ENCODE assay signal across 19 cellular contexts in the genomic region with DNA sequence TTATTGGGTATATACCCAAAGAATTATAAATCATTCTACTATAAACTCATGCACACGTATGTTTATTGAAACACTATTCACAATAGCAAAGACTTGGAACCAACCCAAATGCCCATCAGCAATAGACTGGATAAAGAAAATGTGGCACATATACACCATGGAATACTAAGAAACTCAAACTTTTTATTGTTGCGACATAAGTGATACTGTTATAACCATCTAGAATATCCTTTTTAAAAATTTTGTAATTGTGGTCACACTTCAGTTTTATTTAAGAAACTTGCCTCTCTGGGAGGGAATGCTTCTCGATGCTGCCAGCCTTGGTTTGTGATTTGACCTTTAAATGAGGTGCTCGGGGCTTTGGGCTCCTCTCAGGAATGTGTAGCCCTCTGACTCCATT.
"Had no signal": no experiment of that assay in that cellular context is flagged by ENCODE, and none has a peak within 500 bp of the region (broad histone marks: within the 10 kb centered on the region; RNA-seq: fewer than 3 reads in every experiment).

No MANE protein-coding gene starts in this region.

- H3K27me3 ChIP-seq: colonic mucosa, heart left ventricle, ovary, tibial nerve, upper lobe of right lung had no signal

- FAIRE-seq: frontal cortex had no signal

- H3K27ac Mint-ChIP-seq: endodermal cell; naive thymus-derived CD8-positive, alpha-beta T cell; progenitor cell of endocrine pancreas had no signal

- H3K4me3 ChIP-seq: colonic mucosa, heart left ventricle, mucosa of descending colon, ovary, smooth muscle cell, tibial nerve, upper lobe of right lung had no signal

- H3K36me3 ChIP-seq: ovary had no signal

- H3K4me2 ChIP-seq: smooth muscle cell had no signal

- H3K36me3 Mint-ChIP-seq: naive thymus-derived CD8-positive, alpha-beta T cell had no signal

- H3K27me3 Mint-ChIP-seq: progenitor cell of endocrine pancreas had no signal

- ATAC-seq: left colon; left ventricle myocardium superior; naive thymus-derived CD8-positive, alpha-beta T cell; stimulated activated naive CD8-positive, alpha-beta T cell treated with anti-CD3 and anti-CD28 coated beads, Interleukin-15, Interleukin-2, amounts not matched to agents 100 U/mL and 50 U/mL, for 24 hours had no signal

- H3K9me3 Mint-ChIP-seq: endodermal cell; naive thymus-derived CD8-positive, alpha-beta T cell; neural crest cell had no signal

- DNase-seq: cerebellar nuclear complex; colonic mucosa; effector CD4-positive, alpha-beta T cell; heart left ventricle; hippocampal formation; left colon; left ventricle myocardium superior; naive thymus-derived CD8-positive, alpha-beta T cell; ovary; stimulated activated CD4-positive, alpha-beta T cell treated with anti-CD3 and anti-CD28 coated beads, Interleukin-2, amount 100 ng/mL, for 48 hours; stimulated activated naive CD8-positive, alpha-beta T cell treated with anti-CD3 and anti-CD28 coated beads, Interleukin-15, Interleukin-2, amounts not matched to agents 100 U/mL and 50 U/mL, for 24 hours; upper lobe of right lung had no signal

- H3K4me3 Mint-ChIP-seq: endodermal cell; naive thymus-derived CD8-positive, alpha-beta T cell; neural crest cell had no signal

- H3K4me1 Mint-ChIP-seq: endodermal cell had no signal

- H3K4me1 ChIP-seq: colonic mucosa, tibial nerve, upper lobe of right lung had no signal

- H3K27ac ChIP-seq: colonic mucosa, heart left ventricle, ovary, tibial nerve, upper lobe of right lung had no signal

- H3K9me3 ChIP-seq: colonic mucosa, heart left ventricle, mucosa of descending colon, ovary, tibial nerve, upper lobe of right lung had no signal
